In the genomic region with DNA sequence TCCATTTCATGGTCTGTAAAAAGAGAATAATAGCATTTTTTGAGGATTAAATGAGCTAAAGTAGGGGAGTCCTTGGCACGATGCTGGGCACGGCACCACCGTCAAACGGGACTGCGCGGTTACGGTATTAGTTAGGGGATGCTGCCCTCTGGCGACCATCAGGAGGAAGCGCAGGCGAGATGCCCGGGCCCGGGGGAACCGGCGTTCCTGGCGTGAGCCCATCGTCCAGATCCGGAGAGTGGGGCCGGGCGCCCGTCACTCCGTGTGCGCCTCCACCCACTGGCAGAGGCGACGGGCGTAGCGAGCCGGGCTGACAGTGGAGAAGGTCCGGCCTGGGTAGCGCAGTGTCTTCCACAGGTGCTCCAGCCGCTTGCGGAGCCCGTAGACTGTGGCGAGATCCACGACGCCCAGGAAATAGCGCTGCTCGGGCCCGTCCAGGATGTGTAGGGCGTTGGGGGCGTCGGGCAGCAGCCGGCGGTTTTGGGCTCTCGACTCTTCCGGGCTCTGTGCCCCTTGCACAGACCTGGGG, we compare ENCODE assay signal across 8 cellular contexts. TPM values are rescaled to one million over a fixed set of nuclear protein-coding genes. Genes with fewer than 3 reads are reported as not detected.
DNase-seq lines count a peak whose midpoint lies in the region; ATAC-seq and TF ChIP-seq lines count a peak whose summit lies in the region.

No MANE protein-coding gene starts in this region.

- intact Hi-C loops in activated T-helper 1 cell treated with anti-CD3 and anti-CD28 coated beads, Interleukin-12 subunit alpha, Interleukin-12 subunit beta, Interleukin-2, Interleukin-4 antibody, amounts not matched to agents 30 ng/mL and 10 ng/mL and 1 ng/mL, durations not matched to agents 14 hours and 24 hours and 36 hours (cut with micrococcal nuclease), result loop anchor here (1.0 to 2.0 kb wide), 6 partner anchors 51 to 707 kb away; a partner anchor contains a TSS
- intact Hi-C loops in ovary (cut with DNase I), result loop anchor here (2.0 to 10.0 kb wide), 8 partner anchors 129 to 417 kb away; a partner anchor contains a TSS

- no peaks in the 10 kb centered on the region for H3K36me3 ChIP-seq in ovary

- DNase-seq in AG04449 (ENCODE audit: low read depth, low spot score) (no peak), NOMO-1 treated with dmso at 0.1 percent for 144 hours (lab: John Stamatoyannopoulos, UW; ENCODE audit: unreplicated experiment) (peak; percentile 17), fibroblast of peridontal ligament (ENCODE audit: extremely low read depth) (peak; percentile 58), ovary (peak; percentile 61 to 86 (median 80)), type B pancreatic cell (ENCODE audit: extremely low spot score, unreplicated experiment) (no peak)
- DNase-seq in activated T-helper 1 cell treated with anti-CD3 and anti-CD28 coated beads, Interleukin-12 subunit alpha, Interleukin-12 subunit beta, Interleukin-2, Interleukin-4 antibody, amounts not matched to agents 30 ng/mL and 10 ng/mL and 1 ng/mL, durations not matched to agents 14 hours and 24 hours and 36 hours (ENCODE audit: low spot score), result peak; percentile 71

- peaks cover 44% of the 10 kb centered on the region for H3K4me1 Mint-ChIP-seq in activated T-helper 1 cell treated with anti-CD3 and anti-CD28 coated beads, Interleukin-12 subunit alpha, Interleukin-12 subunit beta, Interleukin-2, Interleukin-4 antibody, amounts not matched to agents 30 ng/mL and 10 ng/mL and 1 ng/mL, durations not matched to agents 14 hours and 24 hours and 36 hours (ENCODE audit: low read depth)
- peaks cover 15% of the 10 kb centered on the region for H3K4me1 Mint-ChIP-seq in type B pancreatic cell (ENCODE audit: unreplicated experiment)

- H3K4me3 Mint-ChIP-seq in activated T-helper 1 cell treated with anti-CD3 and anti-CD28 coated beads, Interleukin-12 subunit alpha, Interleukin-12 subunit beta, Interleukin-2, Interleukin-4 antibody, amounts not matched to agents 30 ng/mL and 10 ng/mL and 1 ng/mL, durations not matched to agents 14 hours and 24 hours and 36 hours, result peak overlapping the region; percentile 30
- H3K4me3 Mint-ChIP-seq in type B pancreatic cell, result no peak overlapping the region

- peaks cover 16% of the 10 kb centered on the region for H3K27me3 Mint-ChIP-seq in activated T-helper 1 cell treated with anti-CD3 and anti-CD28 coated beads, Interleukin-12 subunit alpha, Interleukin-12 subunit beta, Interleukin-2, Interleukin-4 antibody, amounts not matched to agents 30 ng/mL and 10 ng/mL and 1 ng/mL, durations not matched to agents 14 hours and 24 hours and 36 hours (ENCODE audit: insufficient read depth)
- H3K27me3 Mint-ChIP-seq in type B pancreatic cell, result peaks cover 34% of the 10 kb centered on the region

- H3K4me3 ChIP-seq in AG04449 (ENCODE audit: low read depth, low read length) (peak overlapping the region; percentile 40), ovary (no peak overlapping the region)

- no peak for TF ChIP-seq EP300 in ovary (IDR thresholded peaks at IDR 0.05)

- peak; percentile 21 for TF ChIP-seq POLR2A in ovary (IDR thresholded peaks at IDR 0.05)

- H3K36me3 Mint-ChIP-seq in activated T-helper 1 cell treated with anti-CD3 and anti-CD28 coated beads, Interleukin-12 subunit alpha, Interleukin-12 subunit beta, Interleukin-2, Interleukin-4 antibody, amounts not matched to agents 30 ng/mL and 10 ng/mL and 1 ng/mL, durations not matched to agents 14 hours and 24 hours and 36 hours (ENCODE audit: low read depth), result peaks cover 2% of the 10 kb centered on the region
- H3K36me3 Mint-ChIP-seq in type B pancreatic cell, result no peaks in the 10 kb centered on the region

- no peaks in the 10 kb centered on the region for H3K27me3 ChIP-seq in ovary

- H3K27ac Mint-ChIP-seq in activated T-helper 1 cell treated with anti-CD3 and anti-CD28 coated beads, Interleukin-12 subunit alpha, Interleukin-12 subunit beta, Interleukin-2, Interleukin-4 antibody, amounts not matched to agents 30 ng/mL and 10 ng/mL and 1 ng/mL, durations not matched to agents 14 hours and 24 hours and 36 hours, result peak overlapping the region; percentile 67
- no peak overlapping the region for H3K27ac Mint-ChIP-seq in type B pancreatic cell

- peaks cover 2% of the 10 kb centered on the region for H3K4me1 ChIP-seq in ovary (ENCODE audit: insufficient read depth)

- no peak overlapping the region for H3K27ac ChIP-seq in ovary

- H3K9me3 Mint-ChIP-seq in activated T-helper 1 cell treated with anti-CD3 and anti-CD28 coated beads, Interleukin-12 subunit alpha, Interleukin-12 subunit beta, Interleukin-2, Interleukin-4 antibody, amounts not matched to agents 30 ng/mL and 10 ng/mL and 1 ng/mL, durations not matched to agents 14 hours and 24 hours and 36 hours, result no peaks in the 10 kb centered on the region
- H3K9me3 Mint-ChIP-seq in type B pancreatic cell, result no peaks in the 10 kb centered on the region

- POLR2A ChIA-PET in AG04449 (lab: Yijun Ruan, JAX), result interaction anchor here (0.6 to 1.2 kb wide), 4 partner anchors 120 to 364 kb away, joined by 3 to 5 read pairs (median 3); a partner anchor contains a TSS

- no peaks in the 10 kb centered on the region for H3K9me3 ChIP-seq in ovary

- 10 to 15% (median 11%) methylated on average over 44 to 45 of the region's 45 CpGs for WGBS in ovary, 3 donors

- peak; percentile 34 for ATAC-seq in GM18867 (IDR thresholded peaks at IDR 0.05; ENCODE audit: unreplicated experiment)
- ATAC-seq in GM19328 (IDR thresholded peaks at IDR 0.05; ENCODE audit: unreplicated experiment), result no peak

- TF ChIP-seq CTCF in AG04449 (IDR thresholded peaks at IDR 0.05; ENCODE audit: insufficient read depth, low read length, missing control alignments) (peak; percentile 94), ovary (IDR thresholded peaks at IDR 0.05) (peak; percentile 90 to 97 (median 96)), type B pancreatic cell (conservative IDR thresholded peaks at IDR 0.05) (peak; percentile 100)

- CTCF ChIA-PET in AG04449 (lab: Yijun Ruan, JAX), result interaction anchor here (0.6 to 6.4 kb wide), 69 partner anchors 9 to 956 kb away, joined by 3 to 119 read pairs (median 5); a partner anchor contains a TSS

RNA-seq across cellular contexts. Expression of a gene that starts 4.8 kb away (rescaled TPM):
- total RNA-seq in activated T-helper 1 cell treated with anti-CD3 and anti-CD28 coated beads, Interleukin-12 subunit alpha, Interleukin-12 subunit beta, Interleukin-2, Interleukin-4 antibody, amounts not matched to agents 30 ng/mL and 10 ng/mL and 1 ng/mL, durations not matched to agents 14 hours and 24 hours and 36 hours, result 30.8 and 31.6 TPM in 2 replicates
- total RNA-seq in ovary (10 to 100 TPM; 29.5 to 58.4 (median 46.4) TPM), type B pancreatic cell (ENCODE audit: low replicate concordance) (11.9 and 17.5 TPM in 2 replicates)
- 10 to 100 TPM in 1 of 2 donors, 1 to 10 TPM in 1; 2.2 to 34.0 TPM for polyA plus RNA-seq in ovary

RNA-seq across cellular contexts. Expression of a gene that starts 8.9 kb away (rescaled TPM):
- 1.1 and 1.2 TPM in 2 replicates for total RNA-seq in activated T-helper 1 cell treated with anti-CD3 and anti-CD28 coated beads, Interleukin-12 subunit alpha, Interleukin-12 subunit beta, Interleukin-2, Interleukin-4 antibody, amounts not matched to agents 30 ng/mL and 10 ng/mL and 1 ng/mL, durations not matched to agents 14 hours and 24 hours and 36 hours
- total RNA-seq in ovary (1 to 10 TPM in 6 of 7 donors, under 1 TPM in 1; 0.48 to 4.0 (median 2.0) TPM), type B pancreatic cell (ENCODE audit: low replicate concordance) (5.8 and 9.4 TPM in 2 replicates)
- under 1 TPM; 0.10 to 0.35 TPM for polyA plus RNA-seq in ovary

RNA-seq across cellular contexts. Expression of a gene that starts 16.0 kb away (rescaled TPM):
- total RNA-seq in activated T-helper 1 cell treated with anti-CD3 and anti-CD28 coated beads, Interleukin-12 subunit alpha, Interleukin-12 subunit beta, Interleukin-2, Interleukin-4 antibody, amounts not matched to agents 30 ng/mL and 10 ng/mL and 1 ng/mL, durations not matched to agents 14 hours and 24 hours and 36 hours, result 62.6 and 70.2 TPM in 2 replicates
- total RNA-seq in ovary, result 10 to 100 TPM; 10.6 to 37.1 (median 27.8) TPM
- polyA plus RNA-seq in ovary, result 10 to 100 TPM; 22.7 to 27.2 TPM
- 41.6 and 56.3 TPM in 2 replicates for total RNA-seq in type B pancreatic cell (ENCODE audit: low replicate concordance)

RNA-seq across cellular contexts. Expression of a gene that starts 22.3 kb away (rescaled TPM):
- 60.6 and 62.4 TPM in 2 replicates for total RNA-seq in activated T-helper 1 cell treated with anti-CD3 and anti-CD28 coated beads, Interleukin-12 subunit alpha, Interleukin-12 subunit beta, Interleukin-2, Interleukin-4 antibody, amounts not matched to agents 30 ng/mL and 10 ng/mL and 1 ng/mL, durations not matched to agents 14 hours and 24 hours and 36 hours
- 100 to 1,000 TPM in 5 of 7 donors, 10 to 100 TPM in 2; 58.5 to 141 (median 111) TPM for total RNA-seq in ovary
- polyA plus RNA-seq in ovary, result 100 to 1,000 TPM in 1 of 2 donors, 10 to 100 TPM in 1; 52.5 to 145 TPM
- total RNA-seq in type B pancreatic cell (ENCODE audit: low replicate concordance), result 19.8 and 32.6 TPM in 2 replicates

RNA-seq across cellular contexts. Expression of a gene that starts 44.2 kb away (rescaled TPM):
- total RNA-seq in activated T-helper 1 cell treated with anti-CD3 and anti-CD28 coated beads, Interleukin-12 subunit alpha, Interleukin-12 subunit beta, Interleukin-2, Interleukin-4 antibody, amounts not matched to agents 30 ng/mL and 10 ng/mL and 1 ng/mL, durations not matched to agents 14 hours and 24 hours and 36 hours, result 17.2 and 20.8 TPM in 2 replicates
- total RNA-seq in ovary (100 to 1,000 TPM in 6 of 7 donors, 10 to 100 TPM in 1; 30.9 to 174 (median 151) TPM), type B pancreatic cell (ENCODE audit: low replicate concordance) (35.2 and 59.8 TPM in 2 replicates)
- polyA plus RNA-seq in ovary, result 10 to 100 TPM; 37.7 to 87.4 TPM

Comparison
In these comparisons a context has a peak if more than half of its experiments do, and no peak if none do; other contexts are left out.
1. DNase-seq: peak in NOMO-1 treated with dmso at 0.1 percent for 144 hours (single experiment), activated T-helper 1 cell treated with anti-CD3 and anti-CD28 coated beads, Interleukin-12 subunit alpha, Interleukin-12 subunit beta, Interleukin-2, Interleukin-4 antibody, amounts not matched to agents 30 ng/mL and 10 ng/mL and 1 ng/mL, durations not matched to agents 14 hours and 24 hours and 36 hours (single experiment), fibroblast of peridontal ligament (single experiment) and ovary (5 of 5); none in AG04449 (single experiment) and type B pancreatic cell (single experiment).
2. Peak in every context shown above with its lines, with median percentiles within 50 percentile points of each other: CTCF ChIP-seq.